8 cellular contexts compared by ENCODE assay signal in genomic region chr18:59988098-59988706, GRCh38.
DNase-seq lines count a peak whose midpoint lies in the region; ATAC-seq, FAIRE-seq and TF ChIP-seq lines count a peak whose summit lies in the region.

No MANE protein-coding gene starts in this region.

- H3K36me3 ChIP-seq in heart right ventricle (no peaks in the 10 kb centered on the region), keratinocyte (ENCODE audit: control insufficient read depth in 2 of 2, extremely low read depth in 1 of 2, insufficient read depth in 2 of 2, low read length in 2 of 2) (no peaks in the 10 kb centered on the region)

- no peaks in the 10 kb centered on the region for H3K4me1 ChIP-seq in heart right ventricle
- H3K4me1 ChIP-seq in keratinocyte (ENCODE audit: control insufficient read depth, extremely low read depth, insufficient read depth, low read length) = peaks cover 11% of the 10 kb centered on the region

- intact Hi-C loops in heart right ventricle (cut with DNase I) = loop anchor here in 6 of 10 donors (5.0 to 10.0 kb wide), 3 partner anchors 559 to 1517 kb away; no protein-coding TSS in a partner anchor
- intact Hi-C loops in Right ventricle myocardium superior (cut with DNase I) = loop anchor here (5.0 kb wide), 1 partner anchor 564 kb away; no protein-coding TSS in a partner anchor

- ATAC-seq in heart right ventricle = no peak
- no peak for ATAC-seq in Right ventricle myocardium superior (ENCODE audit: poor library complexity)
- ATAC-seq in GM21619 (IDR thresholded peaks at IDR 0.05; ENCODE audit: unreplicated experiment) = no peak

- H2AFZ ChIP-seq in keratinocyte (ENCODE audit: control insufficient read depth, low read length) = no peak overlapping the region

- no peaks in the 10 kb centered on the region for H3K79me2 ChIP-seq in keratinocyte (ENCODE audit: control insufficient read depth, insufficient read depth, low read length)

- peak; percentile 88 for TF ChIP-seq RAD21 in Ishikawa (IDR thresholded peaks at IDR 0.05; ENCODE audit: low read depth)

- H3K27ac ChIP-seq in heart right ventricle (no peak overlapping the region), keratinocyte (ENCODE audit: control insufficient read depth, insufficient read depth, low read length) (no peak overlapping the region)

- dilution Hi-C loops in keratinocyte (cut with MboI; ENCODE audit: extremely low pct_ligation_motif_present, low sequenced_read_pairs) = loop anchor here (25.0 kb wide), 1 partner anchor 574 kb away; no protein-coding TSS in a partner anchor

- H3K27me3 ChIP-seq in heart right ventricle (peaks cover 0 to 32% (median 20%) of the 10 kb centered on the region in 7 donors), keratinocyte (ENCODE audit: control insufficient read depth, extremely low read depth, insufficient read depth, low read length) (no peaks in the 10 kb centered on the region)

- in situ Hi-C loops in astrocyte of the cerebellum (cut with HindIII; ENCODE audit: low sequenced_read_pairs) = loop anchor here (25.0 kb wide), 1 partner anchor 574 kb away; no protein-coding TSS in a partner anchor

- no peaks in the 10 kb centered on the region for H4K20me1 ChIP-seq in keratinocyte (ENCODE audit: control insufficient read depth, extremely low read depth, insufficient read depth, low read length)

- 16% methylated on average over 5 of the region's 5 CpGs for WGBS in heart right ventricle, 2 donors

- no peak for DNase-seq in heart right ventricle
- no peak for DNase-seq in Right ventricle myocardium superior
- peak; percentile 58 for DNase-seq in SIG-M5 treated with dmso at 0.1 percent for 504 hours (lab: John Stamatoyannopoulos, UW; ENCODE audit: unreplicated experiment)
- DNase-seq in astrocyte of the cerebellum (ENCODE audit: low read depth) = peak; percentile 64
- no peak for DNase-seq in keratinocyte (ENCODE audit: low read depth, low spot score)
- peak; percentile 47 for DNase-seq in stimulated activated CD4-positive, alpha-beta T cell treated with anti-CD3 and anti-CD28 coated beads, Interleukin-2, amount 100 ng/mL, for 48 hours

- H3K4me3 ChIP-seq in heart right ventricle (no peak overlapping the region), astrocyte of the cerebellum (ENCODE audit: low read depth, low read length) (no peak overlapping the region), keratinocyte (ENCODE audit: control insufficient read depth in 2 of 3, extremely low read depth in 1 of 3, insufficient read depth in 2 of 3, low read depth in 1 of 3, low read length in 3 of 3) (no peak overlapping the region)

- H3K4me2 ChIP-seq in keratinocyte (ENCODE audit: control insufficient read depth, extremely low read depth, insufficient read depth, low read depth, low read length) = no peak overlapping the region

- no peak for TF ChIP-seq EP300 in Ishikawa (IDR thresholded peaks at IDR 0.05; ENCODE audit: borderline replicate concordance)

- H3K9ac ChIP-seq in keratinocyte (ENCODE audit: control insufficient read depth, extremely low read depth, insufficient read depth, low read length) = no peak overlapping the region

- FAIRE-seq in keratinocyte (lab: Jason Lieb, UNC) = peak; percentile 71

- H3K9me1 ChIP-seq in keratinocyte (ENCODE audit: control insufficient read depth, extremely low read depth, insufficient read depth, low read length) = no peaks in the 10 kb centered on the region

- H3K9me3 ChIP-seq in heart right ventricle (no peaks in the 10 kb centered on the region), keratinocyte (ENCODE audit: control insufficient read depth, low read depth, low read length) (no peaks in the 10 kb centered on the region)

- TF ChIP-seq CTCF in heart right ventricle (IDR thresholded peaks at IDR 0.05) = peak; percentile 63 to 95 (median 88)
- peak; percentile 90 for TF ChIP-seq CTCF in astrocyte of the cerebellum (IDR thresholded peaks at IDR 0.05; ENCODE audit: low read depth, low read length, missing control alignments)
- TF ChIP-seq CTCF in keratinocyte (optimal IDR thresholded peaks at IDR 0.05 in 1 of 3, IDR thresholded peaks at IDR 0.05 in 1 of 3, conservative IDR thresholded peaks at IDR 0.05 in 1 of 3; ENCODE audit: extremely low read depth in 1 of 3, insufficient read depth in 2 of 3, low read length in 3 of 3) = peak; percentile 61 to 80 (median 72)

TF ChIP-seq in Ishikawa, 13 proteins besides CTCF, POLR2A, EP300 and RAD21:
- TF ChIP-seq CREB1 (IDR thresholded peaks at IDR 0.05; ENCODE audit: low read depth) = no peak
- TF ChIP-seq EGR1 (IDR thresholded peaks at IDR 0.05) = no peak
- no peak for TF ChIP-seq REST (IDR thresholded peaks at IDR 0.05; ENCODE audit: low read depth)
- no peak for TF ChIP-seq TCF12 (IDR thresholded peaks at IDR 0.05; ENCODE audit: low read depth)
- TF ChIP-seq FOXM1 (IDR thresholded peaks at IDR 0.05; ENCODE audit: borderline replicate concordance, low read depth) = no peak
- no peak for TF ChIP-seq USF1 (IDR thresholded peaks at IDR 0.05)
- no peak for TF ChIP-seq CEBPB (IDR thresholded peaks at IDR 0.05)
- no peak for TF ChIP-seq MAX (IDR thresholded peaks at IDR 0.05)
- no peak for TF ChIP-seq ZBTB7A (IDR thresholded peaks at IDR 0.05; ENCODE audit: low read depth)
- TF ChIP-seq NFIC (IDR thresholded peaks at IDR 0.05) = no peak
- TF ChIP-seq TAF1 (IDR thresholded peaks at IDR 0.05; ENCODE audit: low read depth) = no peak
- no peak for TF ChIP-seq YY1 (IDR thresholded peaks at IDR 0.05; ENCODE audit: low read depth)
- no peak for TF ChIP-seq TEAD4 (IDR thresholded peaks at IDR 0.05)

Comparison
In these comparisons a context has a peak if more than half of its experiments do, and no peak if none do; other contexts are left out.
1. DNase-seq: peak in SIG-M5 treated with dmso at 0.1 percent for 504 hours (single experiment), astrocyte of the cerebellum (single experiment) and stimulated activated CD4-positive, alpha-beta T cell treated with anti-CD3 and anti-CD28 coated beads, Interleukin-2, amount 100 ng/mL, for 48 hours (2 of 2); none in heart right ventricle (0 of 2), Right ventricle myocardium superior (single experiment) and keratinocyte (single experiment).
2. Peak in every context shown above with its lines, with median percentiles within 50 percentile points of each other: CTCF ChIP-seq.